12 cellular contexts compared by ENCODE assay signal in genomic region chr7:17937506-17938115, GRCh38. TPM values are rescaled to one million over a fixed set of nuclear protein-coding genes. Genes with fewer than 3 reads are reported as not detected.
DNase-seq lines count a peak whose midpoint lies in the region; ATAC-seq and TF ChIP-seq lines count a peak whose summit lies in the region.
"Had no signal": no experiment of that assay in that cellular context is flagged by ENCODE, and none has a peak within 500 bp of the region (broad histone marks: within the 10 kb centered on the region; RNA-seq: fewer than 3 reads in every experiment).

No MANE protein-coding gene starts in this region.

- H3K27me3 Mint-ChIP-seq in central memory CD8-positive, alpha-beta T cell: no peaks in the 10 kb centered on the region

- H3K36me3 ChIP-seq in Karpas-422 (ENCODE audit: insufficient read depth, low read length): peaks cover 11% of the 10 kb centered on the region
- no peaks in the 10 kb centered on the region for H3K36me3 ChIP-seq in neutrophil
- no peaks in the 10 kb centered on the region for H3K36me3 ChIP-seq in prostate gland

- TF ChIP-seq POLR2A in prostate gland (IDR thresholded peaks at IDR 0.05): no peak

- peaks cover 69% of the 10 kb centered on the region for H3K4me1 Mint-ChIP-seq in central memory CD8-positive, alpha-beta T cell

- intact Hi-C loops in prostate gland (cut with DNase I): no loop called here

- TF ChIP-seq CTCF in neutrophil (IDR thresholded peaks at IDR 0.05) (no peak), prostate gland (IDR thresholded peaks at IDR 0.05) (no peak)

- H3K4me2 ChIP-seq in Karpas-422 (ENCODE audit: low read depth, low read length, poor library complexity, severe bottlenecking): peak overlapping the region; percentile 88

- H3K9ac ChIP-seq in Karpas-422 (ENCODE audit: low read length): peak overlapping the region; percentile 96

- H3K4me3 Mint-ChIP-seq in central memory CD8-positive, alpha-beta T cell: peak overlapping the region; percentile 95

- H3K4me3 ChIP-seq in Karpas-422 (ENCODE audit: low read length) (peak overlapping the region; percentile 83), neutrophil (ENCODE audit: low read depth in 1 of 2, low read length in 1 of 2) (peak overlapping the region in 1 of 2 experiments; percentile 79), prostate gland (no peak overlapping the region)

- H4K20me1 ChIP-seq in Karpas-422 (ENCODE audit: insufficient read depth, low read depth, low read length): no peaks in the 10 kb centered on the region

- H3K27ac Mint-ChIP-seq in central memory CD8-positive, alpha-beta T cell (ENCODE audit: low read depth): peak overlapping the region; percentile 24
- H3K27ac Mint-ChIP-seq: activated naive CD4-positive, alpha-beta T cell treated with anti-CD3 and anti-CD28 coated beads for 36 hours had no signal

- H3K9me3 ChIP-seq in Karpas-422 (ENCODE audit: low read length) (no peaks in the 10 kb centered on the region), neutrophil (no peaks in the 10 kb centered on the region), prostate gland (no peaks in the 10 kb centered on the region)

- H3K27ac ChIP-seq in Karpas-422 (ENCODE audit: low read length) (peak overlapping the region; percentile 96), neutrophil (peak overlapping the region; percentile 95), prostate gland (no peak overlapping the region)
- H3K27ac ChIP-seq: 22Rv1 had no signal

- no peak for ATAC-seq in central memory CD8-positive, alpha-beta T cell (replicated peaks; ENCODE audit: extremely low read depth, poor library complexity, severe bottlenecking)
- ATAC-seq: Right ventricle myocardium inferior had no signal

- 88% methylated on average over 2 of the region's 2 CpGs for WGBS in prostate gland

- H3K36me3 Mint-ChIP-seq in central memory CD8-positive, alpha-beta T cell (ENCODE audit: insufficient read depth): peaks cover 18% of the 10 kb centered on the region

- no peak overlapping the region for H2AFZ ChIP-seq in Karpas-422 (ENCODE audit: low read length)

- peaks cover 67% of the 10 kb centered on the region for H3K4me1 ChIP-seq in Karpas-422 (ENCODE audit: low read length)
- H3K4me1 ChIP-seq in neutrophil (ENCODE audit: control insufficient read depth in 1 of 2, insufficient read depth in 1 of 2, low read depth in 1 of 2, low read length in 1 of 2): peaks cover 53 to 60% of the 10 kb centered on the region in 2 experiments
- peaks cover 3% of the 10 kb centered on the region for H3K4me1 ChIP-seq in prostate gland (replicated peaks)

- no peaks in the 10 kb centered on the region for H3K9me3 Mint-ChIP-seq in central memory CD8-positive, alpha-beta T cell
- H3K9me3 Mint-ChIP-seq: activated naive CD4-positive, alpha-beta T cell treated with anti-CD3 and anti-CD28 coated beads for 36 hours had no signal

- no peaks in the 10 kb centered on the region for H3K27me3 ChIP-seq in Karpas-422 (ENCODE audit: low read length)
- H3K27me3 ChIP-seq in neutrophil: no peaks in the 10 kb centered on the region
- H3K27me3 ChIP-seq in prostate gland (replicated peaks; ENCODE audit: insufficient read depth): no peaks in the 10 kb centered on the region

- H3K79me2 ChIP-seq in Karpas-422 (ENCODE audit: low read length): peaks cover 78% of the 10 kb centered on the region

- no peaks in the 10 kb centered on the region for H3K9me2 ChIP-seq in Karpas-422 (replicated peaks; ENCODE audit: insufficient read depth, low read length)

- DNase-seq in DMS53 (lab: John Stamatoyannopoulos, UW) (peak; percentile 37), DMS53 treated with DMSO at 0.1 percent for 48 hours (lab: John Stamatoyannopoulos, UW; ENCODE audit: unreplicated experiment) (no peak), Karpas-422 (peak; percentile 64), prostate gland (ENCODE audit: low spot score) (no peak), Ammon's horn (ENCODE audit: low spot score) (no peak), NCI-H2029 treated with DMSO at 0.1 percent for 48 hours (lab: John Stamatoyannopoulos, UW) (no peak)
- no peak for DNase-seq in central memory CD8-positive, alpha-beta T cell (ENCODE audit: low spot score in 2 of 2)
- DNase-seq: activated naive CD4-positive, alpha-beta T cell treated with anti-CD3 and anti-CD28 coated beads for 36 hours; islet precursor cell had no signal

RNA-seq across cellular contexts. Expression of gene SNX13, which starts 2.7 kb away (rescaled TPM):
- 53.2 and 59.7 TPM in 2 replicates for total RNA-seq in Karpas-422 (2014; rRNA removed; shearing (Covaris generic); ENCODE audit: low replicate concordance)
- 10 to 100 TPM; 46.9 to 63.5 TPM for total RNA-seq in prostate gland

Comparison
In these comparisons a context has a peak if more than half of its experiments do, and no peak if none do; other contexts are left out.
1. DNase-seq: peak in DMS53 (single experiment) and Karpas-422 (single experiment); none in DMS53 treated with DMSO at 0.1 percent for 48 hours (single experiment), central memory CD8-positive, alpha-beta T cell (0 of 2), prostate gland (single experiment), Ammon's horn (single experiment) and NCI-H2029 treated with DMSO at 0.1 percent for 48 hours (single experiment).
2. H3K27ac ChIP-seq: peak in Karpas-422 (single experiment) and neutrophil (single experiment); none in prostate gland (0 of 2).